In the genomic region with DNA sequence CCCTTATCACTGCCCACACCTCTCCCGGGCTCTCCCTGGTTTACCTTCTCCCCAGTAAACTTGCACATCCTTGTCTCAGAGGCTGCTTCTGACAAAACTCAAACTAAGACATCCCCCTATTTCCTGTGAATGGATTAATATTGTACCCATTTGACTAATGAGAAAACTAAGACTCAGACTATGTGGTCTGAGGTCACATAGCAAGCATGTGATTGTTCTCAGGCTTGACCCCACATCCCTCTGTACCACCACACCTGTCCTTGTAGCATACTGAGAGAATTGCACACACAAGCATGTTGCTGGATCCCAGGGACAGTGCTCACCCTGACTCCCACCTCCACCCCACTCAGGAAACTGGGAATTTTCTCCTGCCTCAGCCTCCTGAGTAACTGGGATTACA, we compare ENCODE assay signal across 12 cellular contexts.
DNase-seq lines count a peak whose midpoint lies in the region; ATAC-seq, FAIRE-seq and TF ChIP-seq lines count a peak whose summit lies in the region.
"Had no signal": no experiment of that assay in that cellular context is flagged by ENCODE, and none has a peak within 500 bp of the region (broad histone marks: within the 10 kb centered on the region; RNA-seq: fewer than 3 reads in every experiment).

No MANE protein-coding gene starts in this region.

- H3K27ac ChIP-seq in kidney (ENCODE audit: low read depth in 2 of 2, low read length in 2 of 2), result no peak overlapping the region
- H3K27ac ChIP-seq: coronary artery, PC-9 had no signal

- H3K36me3 ChIP-seq in kidney (ENCODE audit: control insufficient read depth in 1 of 2, insufficient read depth in 2 of 2, low read length in 2 of 2), result no peaks in the 10 kb centered on the region

- no peak overlapping the region for H3K9ac ChIP-seq in kidney (ENCODE audit: low read length in 2 of 2)

- peaks cover 0 to 5% of the 10 kb centered on the region in 2 donors for H3K4me1 ChIP-seq in kidney (ENCODE audit: control insufficient read depth in 1 of 2, insufficient read depth in 1 of 2, low read depth in 1 of 2, low read length in 2 of 2)

- no peak for TF ChIP-seq CTCF in kidney (IDR thresholded peaks at IDR 0.05; ENCODE audit: borderline replicate concordance, extremely low read depth, insufficient read depth)

- FAIRE-seq in kidney (lab: Jason Lieb, UNC), result no peak

- H3K4me3 ChIP-seq in kidney (ENCODE audit: low read length in 2 of 2), result no peak overlapping the region
- H3K4me3 ChIP-seq: coronary artery, PC-9 had no signal

- peak; percentile 90 for ATAC-seq in GM18907 (IDR thresholded peaks at IDR 0.05; ENCODE audit: unreplicated experiment)
- peak; percentile 71 for ATAC-seq in GM21723 (IDR thresholded peaks at IDR 0.05; ENCODE audit: unreplicated experiment)
- peak; percentile 79 for ATAC-seq in HG03159 (IDR thresholded peaks at IDR 0.05; ENCODE audit: unreplicated experiment)

- DNase-seq in myocyte (ENCODE audit: low read depth) (peak; percentile 59), NCI-H1694 (lab: John Stamatoyannopoulos, UW) (no peak), kidney (no peak)
- no peak for DNase-seq in activated CD4-positive, alpha-beta T cell treated with anti-CD3 and anti-CD28 coated beads, Interleukin-2, amount 50 U/mL, for 4 hours
- DNase-seq in stimulated activated CD4-positive, alpha-beta T cell treated with anti-CD3 and anti-CD28 coated beads, Interleukin-1b, Interleukin-23, amount 100 ng/mL, for 48 hours, result no peak
- DNase-seq: activated naive CD8-positive, alpha-beta T cell treated with anti-CD3 and anti-CD28 coated beads, Interleukin-2, amount 10 ng/mL, durations not matched to agents 7 days and 5 days; NCI-H2227 treated with DMSO at 0.1 percent for 48 hours; PC-9 had no signal

- peaks cover 0 to 2% of the 10 kb centered on the region in 2 donors for H3K9me3 ChIP-seq in kidney (ENCODE audit: control insufficient read depth in 1 of 2, low read length in 2 of 2)

- intact Hi-C loops in kidney (cut with DNase I), result no loop called here
